16 cellular contexts compared by ENCODE assay signal in genomic region chr12:49748800-49749199, GRCh38. TPM values are rescaled to one million over a fixed set of nuclear protein-coding genes. Genes with fewer than 3 reads are reported as not detected.
DNase-seq lines count a peak whose midpoint lies in the region; ATAC-seq, FAIRE-seq and TF ChIP-seq lines count a peak whose summit lies in the region.
"Had no signal": no experiment of that assay in that cellular context is flagged by ENCODE, and none has a peak within 500 bp of the region (broad histone marks: within the 10 kb centered on the region; RNA-seq: fewer than 3 reads in every experiment).

No MANE protein-coding gene starts in this region.

- no peaks in the 10 kb centered on the region for H3K9me3 Mint-ChIP-seq in activated CD8-positive, alpha-beta T cell treated with anti-CD3 and anti-CD28 coated beads, Interleukin-2, amount 10 ng/mL, durations not matched to agents 7 days and 5 days (ENCODE audit: insufficient read depth)

- ATAC-seq in HepG2 (no peak), right lobe of liver (no peak), left lung (peak; percentile 66), GM21723 (IDR thresholded peaks at IDR 0.05; ENCODE audit: unreplicated experiment) (no peak), HG03469 (IDR thresholded peaks at IDR 0.05; ENCODE audit: unreplicated experiment) (no peak), HG03354 (IDR thresholded peaks at IDR 0.05; ENCODE audit: poor library complexity, severe bottlenecking, unreplicated experiment) (no peak), GM18511 (IDR thresholded peaks at IDR 0.05; ENCODE audit: unreplicated experiment) (no peak)
- no peak for ATAC-seq in activated CD8-positive, alpha-beta T cell treated with anti-CD3 and anti-CD28 coated beads, Interleukin-2, amount 10 ng/mL, durations not matched to agents 7 days and 5 days

- no peak overlapping the region for H3K27ac ChIP-seq in HepG2 (ENCODE audit: extremely low read length, insufficient read depth, low read length)
- H3K27ac ChIP-seq in right lobe of liver = no peak overlapping the region
- peak overlapping the region in 1 of 2 donors; percentile 36 for H3K27ac ChIP-seq in left lung
- H3K27ac ChIP-seq: uterus had no signal

- H3K4me3 ChIP-seq in HepG2 (replicated peaks in 1 of 3; ENCODE audit: insufficient read depth in 1 of 3, low read depth in 2 of 3, low read length in 3 of 3) (no peak overlapping the region), right lobe of liver (no peak overlapping the region), left lung (no peak overlapping the region)
- H3K4me3 ChIP-seq: uterus had no signal

- TF ChIP-seq RAD21 in HepG2 (CRISPR knock-in tag; IDR thresholded peaks at IDR 0.05) = no peak

- H3K4me3 Mint-ChIP-seq in activated CD8-positive, alpha-beta T cell treated with anti-CD3 and anti-CD28 coated beads, Interleukin-2, amount 10 ng/mL, durations not matched to agents 7 days and 5 days = peak overlapping the region; percentile 9

- H3K9me3 ChIP-seq in HepG2 (ENCODE audit: low read length) = no peaks in the 10 kb centered on the region
- H3K9me3 ChIP-seq in right lobe of liver = no peaks in the 10 kb centered on the region
- no peaks in the 10 kb centered on the region for H3K9me3 ChIP-seq in left lung
- H3K9me3 ChIP-seq: uterus had no signal

- 94% methylated on average over 3 of the region's 3 CpGs for WGBS in HepG2 (ENCODE audit: low lambda C conversion rate)
- 40% methylated on average over 3 of the region's 3 CpGs for WGBS in right lobe of liver (ENCODE audit: insufficient coverage, low coverage, low lambda C conversion rate, missing lambda C conversion rate)

- H3K27ac Mint-ChIP-seq in activated CD8-positive, alpha-beta T cell treated with anti-CD3 and anti-CD28 coated beads, Interleukin-2, amount 10 ng/mL, durations not matched to agents 7 days and 5 days = peak overlapping the region; percentile 72

- H3K36me3 ChIP-seq in HepG2 (replicated peaks in 1 of 2; ENCODE audit: control insufficient read depth in 1 of 2, insufficient read depth in 2 of 2, low read length in 2 of 2) (peaks cover 9 to 36% of the 10 kb centered on the region in 2 experiments), right lobe of liver (peaks cover 9 to 22% (median 16%) of the 10 kb centered on the region in 4 donors), left lung (peaks cover 3 to 29% of the 10 kb centered on the region in 2 donors)
- H3K36me3 ChIP-seq: uterus had no signal

- no peak for TF ChIP-seq EP300 in HepG2 (IDR thresholded peaks at IDR 0.05; ENCODE audit: low read depth in 2 of 2, low read length in 2 of 2)
- TF ChIP-seq EP300 in HepG2 (CRISPR knock-in tag; IDR thresholded peaks at IDR 0.05; ENCODE audit: borderline replicate concordance) = no peak

- H3K9ac ChIP-seq in HepG2 (ENCODE audit: insufficient read depth, low read depth, low read length) = no peak overlapping the region

- TF ChIP-seq POLR2A in HepG2 (IDR thresholded peaks at IDR 0.05; ENCODE audit: insufficient read depth in 1 of 2, low read depth in 2 of 2, low read length in 2 of 2) (no peak), right lobe of liver (IDR thresholded peaks at IDR 0.05) (no peak)

- TF ChIP-seq CTCF in HepG2 (CRISPR knock-in tag; IDR thresholded peaks at IDR 0.05) (no peak), right lobe of liver (IDR thresholded peaks at IDR 0.05) (no peak), left lung (IDR thresholded peaks at IDR 0.05) (no peak)

- H3K4me2 ChIP-seq in HepG2 (ENCODE audit: low read depth, low read length) = no peak overlapping the region

- no peak for FAIRE-seq in HepG2 (lab: Jason Lieb, UNC)
- FAIRE-seq: H1 had no signal

- intact Hi-C loops in HepG2 (cut with micrococcal nuclease; ENCODE audit: unreplicated experiment) = no loop called here
- intact Hi-C loops in right lobe of liver (cut with DNase I) = no loop called here
- intact Hi-C loops in left lung (cut with DNase I) = no loop called here

- peaks cover 84% of the 10 kb centered on the region for H3K4me1 Mint-ChIP-seq in activated CD8-positive, alpha-beta T cell treated with anti-CD3 and anti-CD28 coated beads, Interleukin-2, amount 10 ng/mL, durations not matched to agents 7 days and 5 days (ENCODE audit: low read depth)

- no peaks in the 10 kb centered on the region for H3K27me3 Mint-ChIP-seq in activated CD8-positive, alpha-beta T cell treated with anti-CD3 and anti-CD28 coated beads, Interleukin-2, amount 10 ng/mL, durations not matched to agents 7 days and 5 days (ENCODE audit: low read depth)

- in situ Hi-C loops in HepG2 (cut with HindIII; ENCODE audit: extremely low pct_ligation_motif_present, low pct_unique_long_range_greater_than_20kb) = no loop called here

- no peak for DNase-seq in HepG2 (ENCODE audit: low spot score)
- no peak for DNase-seq in right lobe of liver
- DNase-seq in activated CD8-positive, alpha-beta T cell treated with anti-CD3 and anti-CD28 coated beads, Interleukin-2, amount 10 ng/mL, durations not matched to agents 7 days and 5 days = no peak
- DNase-seq in left lung = no peak
- DNase-seq: activated CD8-positive, alpha-beta memory T cell treated with anti-CD3 and anti-CD28 coated beads, Interleukin-2, amount 50 U/mL, for 4 hours; EL; foreskin melanocyte; NCI-H187 treated with DMSO at 0.1 percent for 48 hours; NCI-H774; SHP77 treated with DMSO at 0.1 percent for 48 hours; uterus had no signal

- no peak overlapping the region for H2AFZ ChIP-seq in HepG2 (ENCODE audit: low read length)

- H3K4me1 ChIP-seq in HepG2 (ENCODE audit: insufficient read depth, low read length) = peaks cover 83% of the 10 kb centered on the region
- peaks cover 0 to 100% (median 40%) of the 10 kb centered on the region in 4 donors for H3K4me1 ChIP-seq in right lobe of liver
- H3K4me1 ChIP-seq in left lung = peaks cover 48 to 100% of the 10 kb centered on the region in 2 donors

- POLR2A ChIA-PET in HepG2 (lab: Yijun Ruan, JAX) = interaction anchor here (0.5 to 2.1 kb wide), 3 partner anchors 7 to 126 kb away, joined by 3 to 16 read pairs (median 5); partner anchors contain the start of genes PRPF40B and TMBIM6
- POLR2A ChIA-PET in activated CD8-positive, alpha-beta T cell treated with anti-CD3 and anti-CD28 coated beads, Interleukin-2, amount 10 ng/mL, durations not matched to agents 7 days and 5 days (lab: Charles Lee) = interaction anchor here (0.7 to 1.6 kb wide), 3 partner anchors 9 to 14 kb away, joined by 3 to 5 read pairs (median 3); no protein-coding TSS in a partner anchor

- CTCF ChIA-PET in HepG2 (lab: Yijun Ruan, JAX; ENCODE audit: low intra/inter-chr PET ratio, low total read pairs) = no interaction called here
- CTCF ChIA-PET in activated CD8-positive, alpha-beta T cell treated with anti-CD3 and anti-CD28 coated beads, Interleukin-2, amount 10 ng/mL, durations not matched to agents 7 days and 5 days (lab: Charles Lee) = interaction anchor here (0.7 to 3.5 kb wide), 12 partner anchors 8 to 123 kb away, joined by 3 to 69 read pairs (median 5); partner anchors contain the start of genes FMNL3 and TMBIM6

- no TSS peak for BruUV-seq in HepG2 (replicated peaks; lab: Mats Ljungman, UMichigan)

- H3K36me3 Mint-ChIP-seq in activated CD8-positive, alpha-beta T cell treated with anti-CD3 and anti-CD28 coated beads, Interleukin-2, amount 10 ng/mL, durations not matched to agents 7 days and 5 days (ENCODE audit: low read depth) = peaks cover 65% of the 10 kb centered on the region

- peaks cover 95% of the 10 kb centered on the region for H4K20me1 ChIP-seq in HepG2 (ENCODE audit: insufficient read depth, low read length)

- no peaks in the 10 kb centered on the region for H3K27me3 ChIP-seq in HepG2 (ENCODE audit: control insufficient read depth in 1 of 2, insufficient read depth in 2 of 2, low read length in 2 of 2)
- H3K27me3 ChIP-seq in right lobe of liver = no peaks in the 10 kb centered on the region
- H3K27me3 ChIP-seq in left lung = no peaks in the 10 kb centered on the region
- H3K27me3 ChIP-seq: uterus had no signal

- peaks cover 97% of the 10 kb centered on the region for H3K79me2 ChIP-seq in HepG2 (ENCODE audit: insufficient read depth, low read length)

RNA-seq across cellular contexts. Expression of gene TMBIM6, which starts 7.4 kb away (rescaled TPM):
- total RNA-seq in HepG2 (2016; rRNA removed; fragmentation: Illumina TruSeq; extraction: Trizol) (220 and 412 TPM in 2 replicates), right lobe of liver (1,000 to 10,000 TPM in 3 of 6 experiments, 100 to 1,000 TPM in 3; 538 to 1,268 (median 937) TPM), left lung (100 to 1,000 TPM; 791 to 876 TPM)
- total RNA-seq in HepG2 (2016; cell fraction: cytosol; rRNA removed; fragmentation: Illumina TruSeq; extraction: Trizol; ENCODE audit: low read depth) = 49.6 and 57.4 TPM in 2 replicates
- total RNA-seq in HepG2 (2016; cell fraction: insoluble cytoplasmic fraction; rRNA removed; fragmentation: Illumina TruSeq; extraction: Trizol) = 229 and 414 TPM in 2 replicates
- total RNA-seq in HepG2 (2016; cell fraction: membrane; rRNA removed; fragmentation: Illumina TruSeq; extraction: Trizol) = 85.8 and 89.3 TPM in 2 replicates
- 296 and 323 TPM in 2 replicates for total RNA-seq in HepG2 (2016; cell fraction: nucleus; rRNA removed; fragmentation: Illumina TruSeq; extraction: Trizol)
- 445 and 468 TPM in 2 replicates for polyA plus RNA-seq in HepG2 (2011; rRNA removed)
- 286 and 485 TPM in 2 replicates for polyA plus RNA-seq in HepG2 (2011; cell fraction: cytosol; rRNA removed)
- 231 and 241 TPM in 2 replicates for polyA plus RNA-seq in HepG2 (2011; cell fraction: nucleus; rRNA removed)
- polyA plus RNA-seq in HepG2 (2012) = 423 and 441 TPM in 2 replicates
- 62.2 and 68.0 TPM in 2 replicates for polyA plus RNA-seq in HepG2 (2016; cell fraction: cytosol; fragmentation: Illumina TruSeq; extraction: Trizol; ENCODE audit: low read depth)
- polyA plus RNA-seq in HepG2 (2016; cell fraction: insoluble cytoplasmic fraction; fragmentation: Illumina TruSeq; extraction: Trizol; ENCODE audit: low read depth) = 213 and 227 TPM in 2 replicates
- polyA plus RNA-seq in HepG2 (2016; cell fraction: membrane; fragmentation: Illumina TruSeq; extraction: Trizol; ENCODE audit: low read depth) = 53.8 and 54.1 TPM in 2 replicates
- 552 and 556 TPM in 2 replicates for polyA plus RNA-seq in HepG2 (2016; cell fraction: nucleus; fragmentation: Illumina TruSeq; extraction: Trizol; ENCODE audit: insufficient read depth, low read depth)
- 536 and 564 TPM in 2 replicates for polyA minus RNA-seq in HepG2 (2011; rRNA and poly(A)+ RNA removed; ENCODE audit: low replicate concordance)
- 151 and 170 TPM in 2 replicates for polyA minus RNA-seq in HepG2 (2011; cell fraction: cytosol; rRNA and poly(A)+ RNA removed)
- polyA minus RNA-seq in HepG2 (2011; cell fraction: nucleus; rRNA and poly(A)+ RNA removed) = 151 and 168 TPM in 2 replicates
- total RNA-seq in activated CD8-positive, alpha-beta T cell treated with anti-CD3 and anti-CD28 coated beads, Interleukin-2, amount 10 ng/mL, durations not matched to agents 7 days and 5 days = 100 to 1,000 TPM; 420 TPM

RNA-seq across cellular contexts. Expression of gene FMNL3, which starts 41.6 kb away (rescaled TPM):
- 0.79 and 1.1 TPM in 2 replicates for total RNA-seq in HepG2 (2016; rRNA removed; fragmentation: Illumina TruSeq; extraction: Trizol)
- 0.10 and 0.44 TPM in 2 replicates for total RNA-seq in HepG2 (2016; cell fraction: cytosol; rRNA removed; fragmentation: Illumina TruSeq; extraction: Trizol; ENCODE audit: low read depth)
- total RNA-seq in HepG2 (2016; cell fraction: insoluble cytoplasmic fraction; rRNA removed; fragmentation: Illumina TruSeq; extraction: Trizol) = 0.82 and 1.00 TPM in 2 replicates
- 0.55 and 0.80 TPM in 2 replicates for total RNA-seq in HepG2 (2016; cell fraction: membrane; rRNA removed; fragmentation: Illumina TruSeq; extraction: Trizol)
- total RNA-seq in HepG2 (2016; cell fraction: nucleus; rRNA removed; fragmentation: Illumina TruSeq; extraction: Trizol) = 0.65 and 1.0 TPM in 2 replicates
- 0.44 and 0.64 TPM in 2 replicates for polyA plus RNA-seq in HepG2 (2011; rRNA removed)
- polyA plus RNA-seq in HepG2 (2011; cell fraction: cytosol; rRNA removed) = 0.23 and 0.36 TPM in 2 replicates
- polyA plus RNA-seq in HepG2 (2011; cell fraction: nucleus; rRNA removed) = 1.2 and 1.3 TPM in 2 replicates
- 0.48 and 0.68 TPM in 2 replicates for polyA plus RNA-seq in HepG2 (2012)
- 0.08 TPM in 2 replicates for polyA plus RNA-seq in HepG2 (2016; cell fraction: cytosol; fragmentation: Illumina TruSeq; extraction: Trizol; ENCODE audit: low read depth)
- 0.69 and 0.75 TPM in 2 replicates for polyA plus RNA-seq in HepG2 (2016; cell fraction: insoluble cytoplasmic fraction; fragmentation: Illumina TruSeq; extraction: Trizol; ENCODE audit: low read depth)
- polyA plus RNA-seq in HepG2 (2016; cell fraction: membrane; fragmentation: Illumina TruSeq; extraction: Trizol; ENCODE audit: low read depth) = 0.34 and 0.46 TPM in 2 replicates
- 1.3 and 1.4 TPM in 2 replicates for polyA plus RNA-seq in HepG2 (2016; cell fraction: nucleus; fragmentation: Illumina TruSeq; extraction: Trizol; ENCODE audit: insufficient read depth, low read depth)
- 1.4 and 10.5 TPM in 2 replicates for polyA minus RNA-seq in HepG2 (2011; rRNA and poly(A)+ RNA removed; ENCODE audit: low replicate concordance)
- polyA minus RNA-seq in HepG2 (2011; cell fraction: cytosol; rRNA and poly(A)+ RNA removed) = 0.40 and 0.97 TPM in 2 replicates
- polyA minus RNA-seq in HepG2 (2011; cell fraction: nucleus; rRNA and poly(A)+ RNA removed) = 0.75 and 0.77 TPM in 2 replicates
- total RNA-seq in right lobe of liver = 1 to 10 TPM; 2.1 to 4.9 (median 2.9) TPM
- 10 to 100 TPM; 53.5 to 54.5 TPM for total RNA-seq in activated CD8-positive, alpha-beta T cell treated with anti-CD3 and anti-CD28 coated beads, Interleukin-2, amount 10 ng/mL, durations not matched to agents 7 days and 5 days
- 10 to 100 TPM; 30.0 to 33.0 TPM for total RNA-seq in left lung

Comparison
In these comparisons a context has a peak if more than half of its experiments do, and no peak if none do; other contexts are left out.
1. RNA of gene FMNL3, which starts 41.6 kb away (total RNA-seq): 53.5 to 54.5 TPM in activated CD8-positive, alpha-beta T cell treated with anti-CD3 and anti-CD28 coated beads, Interleukin-2, amount 10 ng/mL, durations not matched to agents 7 days and 5 days and 30.0 to 33.0 TPM in left lung; 2.1 to 4.9 TPM in right lobe of liver and 0.10 to 1.1 TPM in HepG2; every median in the first group is over 4 times any median in the second.